In genomic region chr10:8054243-8054497, GRCh38 we compare ENCODE assay signal across 9 cellular contexts. TPM values are rescaled to one million over a fixed set of nuclear protein-coding genes. Genes with fewer than 3 reads are reported as not detected.
DNase-seq lines count a peak whose midpoint lies in the region; ATAC-seq, FAIRE-seq and TF ChIP-seq lines count a peak whose summit lies in the region.
"Had no signal": no experiment of that assay in that cellular context is flagged by ENCODE, and none has a peak within 500 bp of the region (broad histone marks: within the 10 kb centered on the region; RNA-seq: fewer than 3 reads in every experiment).

No MANE protein-coding gene starts in this region.

- TF ChIP-seq EP300 in K562 (IDR thresholded peaks at IDR 0.05; ENCODE audit: low read length) = no peak

- CTCF ChIA-PET in K562 (lab: Yijun Ruan, JAX; ENCODE audit: low intra/inter-chr PET ratio) = no interaction called here

- H3K4me2 ChIP-seq in K562 (ENCODE audit: insufficient read depth, low read length) = peak overlapping the region; percentile 72; the same call in 1 of the 2 replicates

- no peak for TF ChIP-seq CTCF in K562 (IDR thresholded peaks at IDR 0.05 in 2 of 3, conservative IDR thresholded peaks at IDR 0.05 in 1 of 3; ENCODE audit: insufficient read depth in 2 of 3, low read depth in 1 of 3, low read length in 3 of 3)
- no peak for TF ChIP-seq CTCF in mesothelial cell of epicardium (IDR thresholded peaks at IDR 0.05; ENCODE audit: unreplicated experiment)

- H3K4me1 ChIP-seq in K562 (replicated peaks in 1 of 2; ENCODE audit: control insufficient read depth in 2 of 2, insufficient read depth in 2 of 2, low read length in 2 of 2) = peaks cover 0 to 26% of the 10 kb centered on the region in 2 experiments; a peak in 3 of 5 replicates

- FAIRE-seq in K562 (lab: Jason Lieb, UNC) = no peak
- FAIRE-seq in GM12891 (lab: Jason Lieb, UNC) = no peak
- FAIRE-seq: G401.6 had no signal

- DNase-seq in activated T-cell treated with anti-CD3 and anti-CD28 coated beads, Interleukin-2, amount 50 U/mL, for 24 hours = no peak
- DNase-seq in activated T-cell treated with anti-CD3 and anti-CD28 coated beads for 4 hours (no peak), K562 (ENCODE audit: extremely low read depth in 1 of 4, low spot score in 3 of 4) (no peak), mesothelial cell of epicardium (ENCODE audit: low spot score in 2 of 2, unreplicated experiment in 2 of 2) (no peak), NCI-H526 treated with DMSO at 0.1 percent for 48 hours (lab: John Stamatoyannopoulos, UW) (no peak), GM12891 (ENCODE audit: insufficient read length, low spot score) (no peak), amygdala (lab: John Stamatoyannopoulos, UW) (no peak)

- peaks cover 21% of the 10 kb centered on the region for H3K27me3 Mint-ChIP-seq in activated T-cell treated with anti-CD3 and anti-CD28 coated beads, Interleukin-2, amount 50 U/mL, for 24 hours
- H3K27me3 Mint-ChIP-seq in mesothelial cell of epicardium (ENCODE audit: low read depth) = peaks cover 20% of the 10 kb centered on the region

- in situ Hi-C loops in K562 (cut with MboI) = no loop called here

- POLR2A ChIA-PET in K562 (lab: Yijun Ruan, JAX) = no interaction called here

- no peak overlapping the region for H3K9ac ChIP-seq in K562 (ENCODE audit: insufficient read depth in 1 of 2, low read depth in 2 of 2, low read length in 2 of 2)

- peak overlapping the region; percentile 99 for H3K27ac Mint-ChIP-seq in activated T-cell treated with anti-CD3 and anti-CD28 coated beads, Interleukin-2, amount 50 U/mL, for 24 hours
- H3K27ac Mint-ChIP-seq in mesothelial cell of epicardium = peak overlapping the region; percentile 99

- peaks cover 14 to 45% of the 10 kb centered on the region in 2 experiments for H3K27me3 ChIP-seq in K562 (ENCODE audit: control insufficient read depth in 2 of 2, insufficient read depth in 2 of 2, low read length in 2 of 2)

- no peak overlapping the region for H3K4me3 ChIP-seq in K562

- 0 out of 2 replicates have a peak, but pooled peaks cover 2% of the 10 kb centered on the region for H3K9me3 ChIP-seq in K562 (replicated peaks; ENCODE audit: control insufficient read depth, insufficient read depth, low read depth, low read length)

- 46% methylated on average over 8 of the region's 25 CpGs for WGBS in K562 (ENCODE audit: insufficient coverage, low coverage, missing lambda C conversion rate)

- peak overlapping the region; percentile 86; the same call in 1 of the 2 replicates for H2AFZ ChIP-seq in K562 (ENCODE audit: low read depth, low read length)

- intact Hi-C loops in K562 (cut with micrococcal nuclease) = loop anchor here (5.0 kb wide), 1 partner anchor 1153 kb away; no protein-coding TSS in a partner anchor

- H4K20me1 ChIP-seq in K562 (replicated peaks; ENCODE audit: control insufficient read depth, insufficient read depth, low read length) = no peaks in the 10 kb centered on the region

- ATAC-seq in HG03135 (IDR thresholded peaks at IDR 0.05; ENCODE audit: unreplicated experiment) (peak; percentile 9), K562 (no peak)

- no peaks in the 10 kb centered on the region for H3K79me2 ChIP-seq in K562 (ENCODE audit: control insufficient read depth, insufficient read depth, low read length)

- H3K36me3 ChIP-seq in K562 (ENCODE audit: control insufficient read depth, insufficient read depth, low read length) = no peaks in the 10 kb centered on the region

- peaks cover 51% of the 10 kb centered on the region for H3K4me1 Mint-ChIP-seq in activated T-cell treated with anti-CD3 and anti-CD28 coated beads, Interleukin-2, amount 50 U/mL, for 24 hours (ENCODE audit: low read depth)
- peaks cover 49% of the 10 kb centered on the region for H3K4me1 Mint-ChIP-seq in mesothelial cell of epicardium

- no peak for TF ChIP-seq RAD21 in K562 (CRISPR knock-in tag; conservative IDR thresholded peaks at IDR 0.05 in 1 of 2, IDR thresholded peaks at IDR 0.05 in 1 of 2)

- no peak overlapping the region for H3K27ac ChIP-seq in K562 (ENCODE audit: extremely low read depth, low read depth, low read length)

- peak overlapping the region; percentile 95 for H3K4me3 Mint-ChIP-seq in activated T-cell treated with anti-CD3 and anti-CD28 coated beads, Interleukin-2, amount 50 U/mL, for 24 hours
- H3K4me3 Mint-ChIP-seq in mesothelial cell of epicardium = peak overlapping the region; percentile 88

- no TSS peak for BruUV-seq in K562 (replicated peaks; lab: Mats Ljungman, UMichigan)

- peaks cover 44% of the 10 kb centered on the region for H3K36me3 Mint-ChIP-seq in activated T-cell treated with anti-CD3 and anti-CD28 coated beads, Interleukin-2, amount 50 U/mL, for 24 hours (ENCODE audit: low read depth)
- H3K36me3 Mint-ChIP-seq in mesothelial cell of epicardium = peaks cover 9% of the 10 kb centered on the region

- H3K9me1 ChIP-seq in K562 (ENCODE audit: control insufficient read depth, insufficient read depth, low read length) = no peaks in the 10 kb centered on the region

- TF ChIP-seq POLR2A in K562 (conservative IDR thresholded peaks at IDR 0.05) = no peak
- TF ChIP-seq POLR2A in GM12891 (IDR thresholded peaks at IDR 0.05; ENCODE audit: low read depth, low read length) = no peak

- no peaks in the 10 kb centered on the region for H3K9me3 Mint-ChIP-seq in activated T-cell treated with anti-CD3 and anti-CD28 coated beads, Interleukin-2, amount 50 U/mL, for 24 hours
- H3K9me3 Mint-ChIP-seq in mesothelial cell of epicardium = no peaks in the 10 kb centered on the region

TF ChIP-seq in K562, 482 proteins besides CTCF, POLR2A, EP300 and RAD21 (continues in another document):
- no peak for TF ChIP-seq PML (IDR thresholded peaks at IDR 0.05; ENCODE audit: low read length)
- TF ChIP-seq, protein P1, sequence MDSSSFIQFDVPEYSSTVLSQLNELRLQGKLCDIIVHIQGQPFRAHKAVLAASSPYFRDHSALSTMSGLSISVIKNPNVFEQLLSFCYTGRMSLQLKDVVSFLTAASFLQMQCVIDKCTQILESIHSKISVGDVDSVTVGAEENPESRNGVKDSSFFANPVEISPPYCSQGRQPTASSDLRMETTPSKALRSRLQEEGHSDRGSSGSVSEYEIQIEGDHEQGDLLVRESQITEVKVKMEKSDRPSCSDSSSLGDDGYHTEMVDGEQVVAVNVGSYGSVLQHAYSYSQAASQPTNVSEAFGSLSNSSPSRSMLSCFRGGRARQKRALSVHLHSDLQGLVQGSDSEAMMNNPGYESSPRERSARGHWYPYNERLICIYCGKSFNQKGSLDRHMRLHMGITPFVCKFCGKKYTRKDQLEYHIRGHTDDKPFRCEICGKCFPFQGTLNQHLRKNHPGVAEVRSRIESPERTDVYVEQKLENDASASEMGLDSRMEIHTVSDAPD (CRISPR knock-in tag; IDR thresholded peaks at IDR 0.05) = no peak

TF ChIP-seq in GM12891, 5 proteins besides CTCF, POLR2A, EP300 and RAD21:
- TF ChIP-seq SPI1 (IDR thresholded peaks at IDR 0.05; ENCODE audit: low read depth, low read length) = no peak
- no peak for TF ChIP-seq POLR2AphosphoS5 (IDR thresholded peaks at IDR 0.05; ENCODE audit: low read depth, low read length)
- TF ChIP-seq TAF1 (IDR thresholded peaks at IDR 0.05; ENCODE audit: low read depth, low read length) = no peak

RNA-seq across cellular contexts. Expression of gene GATA3, which starts 0.3 kb away (rescaled TPM):
- not detected in 2 replicates for total RNA-seq in K562 (2011; cell fraction: chromatin; rRNA removed; ENCODE audit: low replicate concordance)
- not detected in 2 replicates for total RNA-seq in K562 (2011; cell fraction: nucleolus; rRNA removed)
- total RNA-seq in K562 (2011; cell fraction: nucleoplasm; rRNA removed) = not detected in 2 replicates
- total RNA-seq in K562 (2014; rRNA removed) = not detected in 2 replicates
- not detected in 2 replicates for total RNA-seq in K562 (2014; rRNA removed; fragmentation: Illumina TruSeq; extraction: Trizol)
- not detected in 2 replicates for total RNA-seq in K562 (2015; rRNA removed; fragmentation: Illumina TruSeq; extraction: Trizol)
- total RNA-seq in K562 (2021) = 0.24 and 0.25 TPM in 2 replicates
- polyA plus RNA-seq in K562 (2011; rRNA removed) = not detected in 2 replicates
- polyA plus RNA-seq in K562 (2011; cell fraction: cytosol; rRNA removed) = not detected in 2 replicates
- 0.14 TPM in 1 of 2 replicates, not detected in the other for polyA plus RNA-seq in K562 (2011; cell fraction: nucleus; rRNA removed)
- 0.05 and 0.10 TPM in 2 replicates for polyA plus RNA-seq in K562 (2012)
- polyA plus RNA-seq in K562 (2014; fragmentation: Illumina TruSeq; extraction: Trizol) = 0.09 TPM in 1 of 2 replicates, not detected in the other
- under 1 TPM in 1 of 2 experiments, not detected in 1; 0.01 TPM for polyA plus RNA-seq in K562 (2014; fragmentation: Nextera tagmentation; extraction: Ambion mirVana)
- not detected in 2 replicates for polyA plus RNA-seq in K562 (2014; rRNA removed)
- polyA minus RNA-seq in K562 (2011; rRNA and poly(A)+ RNA removed) = not detected in 2 replicates
- not detected in 2 replicates for polyA minus RNA-seq in K562 (2011; cell fraction: cytosol; rRNA and poly(A)+ RNA removed)
- not detected in 2 replicates for polyA minus RNA-seq in K562 (2011; cell fraction: nucleus; rRNA and poly(A)+ RNA removed)
- 59.6 to 67.4 TPM (median 63.6 TPM) in 3 replicates for total RNA-seq in mesothelial cell of epicardium
- 7.1 TPM for polyA plus RNA-seq in GM12891 (2012; ENCODE audit: low read depth, missing spikeins)

Comparison
In these comparisons a context has a peak if more than half of its experiments do, and no peak if none do; other contexts are left out.
1. RNA of gene GATA3, which starts 0.3 kb away (total RNA-seq): 59.6 to 67.4 TPM in mesothelial cell of epicardium; 0.24 to 0.25 TPM in K562; every median in the first group is over 10 times any median in the second.